In the genomic region with DNA sequence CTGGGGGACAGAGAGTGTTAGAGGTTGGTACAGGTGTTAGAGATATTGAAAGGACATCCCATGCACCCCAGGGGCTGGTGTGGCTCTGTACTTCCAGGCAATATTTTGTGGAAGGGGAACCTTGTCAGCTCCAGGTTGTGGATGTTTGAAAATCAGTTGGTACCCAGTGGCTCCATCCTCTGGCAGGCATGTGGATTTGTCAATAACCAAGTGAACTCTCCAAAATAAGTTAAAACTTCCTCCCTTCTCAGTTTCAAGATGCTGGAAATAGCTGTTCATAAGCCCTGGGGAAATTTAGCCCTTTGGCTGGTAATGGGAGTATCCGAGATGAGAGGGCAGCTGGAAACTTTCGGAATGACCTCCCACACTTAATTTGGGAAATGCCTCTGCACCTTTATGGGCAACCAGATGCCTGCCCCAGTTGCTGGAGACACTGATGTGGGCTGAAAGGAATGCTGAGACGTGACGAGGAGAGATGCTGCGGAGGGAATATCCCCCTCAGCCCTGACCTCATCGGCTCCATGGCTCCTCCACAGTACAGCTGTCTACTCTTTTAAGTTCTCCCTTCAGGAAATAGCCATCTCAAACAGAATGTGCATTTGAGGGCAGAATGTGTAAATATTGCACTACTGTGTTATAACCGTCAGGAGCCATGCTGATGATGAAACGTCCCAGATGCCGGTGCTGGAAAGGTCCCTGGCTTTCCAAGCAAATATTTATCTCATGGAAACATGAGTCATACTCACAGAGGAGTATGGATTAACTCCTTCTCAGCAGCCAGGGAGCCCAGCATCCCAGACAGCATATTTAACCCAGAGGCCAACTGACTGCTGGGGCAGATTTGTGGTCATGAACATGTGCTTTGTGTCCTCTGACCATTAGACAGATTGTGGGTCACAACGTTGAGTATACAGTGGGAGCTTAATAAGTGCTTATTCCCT, we compare ENCODE assay signal across 1 cellular context.
TF ChIP-seq lines count a peak whose summit lies in the region.

No MANE protein-coding gene starts in this region.

TF ChIP-seq in HepG2, 621 proteins besides CTCF, POLR2A, EP300 and RAD21 (continued from another document):
- TF ChIP-seq, protein P1, sequence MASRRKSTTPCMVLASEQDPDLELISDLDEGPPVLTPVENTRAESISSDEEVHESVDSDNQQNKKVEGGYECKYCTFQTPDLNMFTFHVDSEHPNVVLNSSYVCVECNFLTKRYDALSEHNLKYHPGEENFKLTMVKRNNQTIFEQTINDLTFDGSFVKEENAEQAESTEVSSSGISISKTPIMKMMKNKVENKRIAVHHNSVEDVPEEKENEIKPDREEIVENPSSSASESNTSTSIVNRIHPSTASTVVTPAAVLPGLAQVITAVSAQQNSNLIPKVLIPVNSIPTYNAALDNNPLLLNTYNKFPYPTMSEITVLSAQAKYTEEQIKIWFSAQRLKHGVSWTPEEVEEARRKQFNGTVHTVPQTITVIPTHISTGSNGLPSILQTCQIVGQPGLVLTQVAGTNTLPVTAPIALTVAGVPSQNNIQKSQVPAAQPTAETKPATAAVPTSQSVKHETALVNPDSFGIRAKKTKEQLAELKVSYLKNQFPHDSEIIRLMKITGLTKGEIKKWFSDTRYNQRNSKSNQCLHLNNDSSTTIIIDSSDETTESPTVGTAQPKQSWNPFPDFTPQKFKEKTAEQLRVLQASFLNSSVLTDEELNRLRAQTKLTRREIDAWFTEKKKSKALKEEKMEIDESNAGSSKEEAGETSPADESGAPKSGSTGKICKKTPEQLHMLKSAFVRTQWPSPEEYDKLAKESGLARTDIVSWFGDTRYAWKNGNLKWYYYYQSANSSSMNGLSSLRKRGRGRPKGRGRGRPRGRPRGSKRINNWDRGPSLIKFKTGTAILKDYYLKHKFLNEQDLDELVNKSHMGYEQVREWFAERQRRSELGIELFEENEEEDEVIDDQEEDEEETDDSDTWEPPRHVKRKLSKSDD (CRISPR knock-in tag; IDR thresholded peaks at IDR 0.05; ENCODE audit: low read depth) = peak; percentile 79; the same call in 1 of the 2 replicates
- TF ChIP-seq, protein P2, sequence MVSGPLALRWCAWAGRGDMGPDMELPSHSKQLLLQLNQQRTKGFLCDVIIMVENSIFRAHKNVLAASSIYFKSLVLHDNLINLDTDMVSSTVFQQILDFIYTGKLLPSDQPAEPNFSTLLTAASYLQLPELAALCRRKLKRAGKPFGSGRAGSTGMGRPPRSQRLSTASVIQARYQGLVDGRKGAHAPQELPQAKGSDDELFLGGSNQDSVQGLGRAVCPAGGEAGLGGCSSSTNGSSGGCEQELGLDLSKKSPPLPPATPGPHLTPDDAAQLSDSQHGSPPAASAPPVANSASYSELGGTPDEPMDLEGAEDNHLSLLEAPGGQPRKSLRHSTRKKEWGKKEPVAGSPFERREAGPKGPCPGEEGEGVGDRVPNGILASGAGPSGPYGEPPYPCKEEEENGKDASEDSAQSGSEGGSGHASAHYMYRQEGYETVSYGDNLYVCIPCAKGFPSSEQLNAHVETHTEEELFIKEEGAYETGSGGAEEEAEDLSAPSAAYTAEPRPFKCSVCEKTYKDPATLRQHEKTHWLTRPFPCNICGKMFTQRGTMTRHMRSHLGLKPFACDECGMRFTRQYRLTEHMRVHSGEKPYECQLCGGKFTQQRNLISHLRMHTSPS (CRISPR knock-in tag; IDR thresholded peaks at IDR 0.05; ENCODE audit: low read depth) = peak; percentile 56; the same call in 1 of the 2 replicates
- TF ChIP-seq BORCS8-MEF2B (CRISPR knock-in tag; IDR thresholded peaks at IDR 0.05) = no peak
- TF ChIP-seq, protein P3, sequence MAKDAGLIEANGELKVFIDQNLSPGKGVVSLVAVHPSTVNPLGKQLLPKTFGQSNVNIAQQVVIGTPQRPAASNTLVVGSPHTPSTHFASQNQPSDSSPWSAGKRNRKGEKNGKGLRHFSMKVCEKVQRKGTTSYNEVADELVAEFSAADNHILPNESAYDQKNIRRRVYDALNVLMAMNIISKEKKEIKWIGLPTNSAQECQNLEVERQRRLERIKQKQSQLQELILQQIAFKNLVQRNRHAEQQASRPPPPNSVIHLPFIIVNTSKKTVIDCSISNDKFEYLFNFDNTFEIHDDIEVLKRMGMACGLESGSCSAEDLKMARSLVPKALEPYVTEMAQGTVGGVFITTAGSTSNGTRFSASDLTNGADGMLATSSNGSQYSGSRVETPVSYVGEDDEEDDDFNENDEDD (CRISPR knock-in tag; IDR thresholded peaks at IDR 0.05; ENCODE audit: borderline replicate concordance) = peak; percentile 43; the same call in 1 of the 2 replicates
- peak; percentile 94 for TF ChIP-seq NCOA1 (CRISPR knock-in tag; IDR thresholded peaks at IDR 0.05)
- peak; percentile 72; the same call in 1 of the 2 replicates for TF ChIP-seq ZNF441 (CRISPR knock-in tag; IDR thresholded peaks at IDR 0.05; ENCODE audit: borderline replicate concordance)
- TF ChIP-seq SKI (IDR thresholded peaks at IDR 0.05; ENCODE audit: partially characterized antibody) = peak; percentile 97
- TF ChIP-seq, protein P4, sequence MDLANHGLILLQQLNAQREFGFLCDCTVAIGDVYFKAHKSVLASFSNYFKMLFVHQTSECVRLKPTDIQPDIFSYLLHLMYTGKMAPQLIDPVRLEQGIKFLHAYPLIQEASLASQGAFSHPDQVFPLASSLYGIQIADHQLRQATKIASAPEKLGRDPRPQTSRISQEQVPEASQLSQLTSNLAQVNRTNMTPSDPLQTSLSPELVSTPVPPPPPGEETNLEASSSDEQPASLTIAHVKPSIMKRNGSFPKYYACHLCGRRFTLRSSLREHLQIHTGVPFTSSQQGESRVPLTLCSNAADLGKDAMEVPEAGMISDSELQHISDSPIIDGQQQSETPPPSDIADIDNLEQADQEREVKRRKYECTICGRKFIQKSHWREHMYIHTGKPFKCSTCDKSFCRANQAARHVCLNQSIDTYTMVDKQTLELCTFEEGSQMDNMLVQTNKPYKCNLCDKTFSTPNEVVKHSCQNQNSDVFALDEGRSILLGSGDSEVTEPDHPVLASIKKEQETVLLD (CRISPR knock-in tag; IDR thresholded peaks at IDR 0.05; ENCODE audit: low read depth) = peak; percentile 62; the same call in 1 of the 2 replicates
- peak; percentile 55; the same call in 1 of the 2 replicates for TF ChIP-seq ZNF343 (CRISPR knock-in tag; IDR thresholded peaks at IDR 0.05)
- peak; percentile 74; the same call in 1 of the 2 replicates for TF ChIP-seq ZSCAN9 (CRISPR knock-in tag; IDR thresholded peaks at IDR 0.05; ENCODE audit: borderline replicate concordance)
- peak; percentile 98 for TF ChIP-seq ZBTB20 (CRISPR knock-in tag; IDR thresholded peaks at IDR 0.05; ENCODE audit: borderline replicate concordance, low read depth)
- TF ChIP-seq TBX3 (IDR thresholded peaks at IDR 0.05; ENCODE audit: borderline replicate concordance) = peak; percentile 76; the same call in 1 of the 2 replicates
- TF ChIP-seq TBL1XR1 (IDR thresholded peaks at IDR 0.05; ENCODE audit: borderline replicate concordance, low read length, partially characterized antibody) = peak; percentile 94
- TF ChIP-seq, protein P5, sequence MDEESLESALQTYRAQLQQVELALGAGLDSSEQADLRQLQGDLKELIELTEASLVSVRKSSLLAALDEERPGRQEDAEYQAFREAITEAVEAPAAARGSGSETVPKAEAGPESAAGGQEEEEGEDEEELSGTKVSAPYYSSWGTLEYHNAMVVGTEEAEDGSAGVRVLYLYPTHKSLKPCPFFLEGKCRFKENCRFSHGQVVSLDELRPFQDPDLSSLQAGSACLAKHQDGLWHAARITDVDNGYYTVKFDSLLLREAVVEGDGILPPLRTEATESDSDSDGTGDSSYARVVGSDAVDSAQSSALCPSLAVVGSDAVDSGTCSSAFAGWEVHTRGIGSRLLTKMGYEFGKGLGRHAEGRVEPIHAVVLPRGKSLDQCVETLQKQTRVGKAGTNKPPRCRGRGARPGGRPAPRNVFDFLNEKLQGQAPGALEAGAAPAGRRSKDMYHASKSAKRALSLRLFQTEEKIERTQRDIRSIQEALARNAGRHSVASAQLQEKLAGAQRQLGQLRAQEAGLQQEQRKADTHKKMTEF (CRISPR knock-in tag; IDR thresholded peaks at IDR 0.05) = peak; percentile 98
- no peak for TF ChIP-seq HNRNPH1 (optimal IDR thresholded peaks at IDR 0.05; ENCODE audit: low read depth, low read length)
- TF ChIP-seq SALL1 (CRISPR knock-in tag; IDR thresholded peaks at IDR 0.05) = peak; percentile 98
- peak; percentile 99 for TF ChIP-seq ELF3 (CRISPR knock-in tag; IDR thresholded peaks at IDR 0.05)
- 0 out of 2 replicates have a peak, but pooled peaks have one; percentile 51 for TF ChIP-seq SP140L (CRISPR knock-in tag; IDR thresholded peaks at IDR 0.05; ENCODE audit: borderline replicate concordance)
- no peak for TF ChIP-seq RFXANK (CRISPR knock-in tag; IDR thresholded peaks at IDR 0.05)
- TF ChIP-seq PCBP1 (IDR thresholded peaks at IDR 0.05; ENCODE audit: borderline replicate concordance, low read depth, low read length) = no peak
- TF ChIP-seq MIXL1 (CRISPR knock-in tag; IDR thresholded peaks at IDR 0.05) = peak; percentile 88; the same call in 1 of the 2 replicates
- 0 out of 2 replicates have a peak, but pooled peaks have one; percentile 40 for TF ChIP-seq TOPORS (CRISPR knock-in tag; IDR thresholded peaks at IDR 0.05)
- no peak for TF ChIP-seq CAMTA2 (CRISPR knock-in tag; IDR thresholded peaks at IDR 0.05; ENCODE audit: borderline replicate concordance)
- peak; percentile 17; the same call in 1 of the 2 replicates for TF ChIP-seq LCORL (IDR thresholded peaks at IDR 0.05)
- TF ChIP-seq LCORL (CRISPR knock-in tag; IDR thresholded peaks at IDR 0.05) = peak; percentile 97
- TF ChIP-seq ZNF24 (IDR thresholded peaks at IDR 0.05) = peak; percentile 68
- no peak for TF ChIP-seq ZNF432 (CRISPR knock-in tag; IDR thresholded peaks at IDR 0.05; ENCODE audit: borderline replicate concordance)
- TF ChIP-seq KDM5A (IDR thresholded peaks at IDR 0.05; ENCODE audit: borderline replicate concordance, low read length) = no peak; the same call in 1 of the 2 replicates
- TF ChIP-seq, protein P6, sequence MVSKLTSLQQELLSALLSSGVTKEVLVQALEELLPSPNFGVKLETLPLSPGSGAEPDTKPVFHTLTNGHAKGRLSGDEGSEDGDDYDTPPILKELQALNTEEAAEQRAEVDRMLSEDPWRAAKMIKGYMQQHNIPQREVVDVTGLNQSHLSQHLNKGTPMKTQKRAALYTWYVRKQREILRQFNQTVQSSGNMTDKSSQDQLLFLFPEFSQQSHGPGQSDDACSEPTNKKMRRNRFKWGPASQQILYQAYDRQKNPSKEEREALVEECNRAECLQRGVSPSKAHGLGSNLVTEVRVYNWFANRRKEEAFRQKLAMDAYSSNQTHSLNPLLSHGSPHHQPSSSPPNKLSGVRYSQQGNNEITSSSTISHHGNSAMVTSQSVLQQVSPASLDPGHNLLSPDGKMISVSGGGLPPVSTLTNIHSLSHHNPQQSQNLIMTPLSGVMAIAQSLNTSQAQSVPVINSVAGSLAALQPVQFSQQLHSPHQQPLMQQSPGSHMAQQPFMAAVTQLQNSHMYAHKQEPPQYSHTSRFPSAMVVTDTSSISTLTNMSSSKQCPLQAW (CRISPR knock-in tag; IDR thresholded peaks at IDR 0.05) = peak; percentile 91
- TF ChIP-seq HOXA9 (CRISPR knock-in tag; IDR thresholded peaks at IDR 0.05; ENCODE audit: borderline replicate concordance) = no peak
- peak; percentile 99 for TF ChIP-seq PHF21A (CRISPR knock-in tag; IDR thresholded peaks at IDR 0.05)
- TF ChIP-seq ZNF589 (CRISPR knock-in tag; conservative IDR thresholded peaks at IDR 0.05) = 0 out of 2 replicates have a peak, but pooled peaks have one; percentile 67
- TF ChIP-seq, protein P7, sequence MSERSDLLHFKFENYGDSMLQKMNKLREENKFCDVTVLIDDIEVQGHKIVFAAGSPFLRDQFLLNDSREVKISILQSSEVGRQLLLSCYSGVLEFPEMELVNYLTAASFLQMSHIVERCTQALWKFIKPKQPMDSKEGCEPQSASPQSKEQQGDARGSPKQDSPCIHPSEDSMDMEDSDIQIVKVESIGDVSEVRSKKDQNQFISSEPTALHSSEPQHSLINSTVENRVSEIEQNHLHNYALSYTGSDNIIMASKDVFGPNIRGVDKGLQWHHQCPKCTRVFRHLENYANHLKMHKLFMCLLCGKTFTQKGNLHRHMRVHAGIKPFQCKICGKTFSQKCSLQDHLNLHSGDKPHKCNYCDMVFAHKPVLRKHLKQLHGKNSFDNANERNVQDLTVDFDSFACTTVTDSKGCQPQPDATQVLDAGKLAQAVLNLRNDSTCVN (CRISPR knock-in tag; IDR thresholded peaks at IDR 0.05; ENCODE audit: borderline replicate concordance) = peak; percentile 60; the same call in 1 of the 2 replicates
- TF ChIP-seq ZNF816 (CRISPR knock-in tag; IDR thresholded peaks at IDR 0.05; ENCODE audit: borderline replicate concordance) = peak; percentile 75; the same call in 1 of the 2 replicates
- TF ChIP-seq REPIN1 (CRISPR knock-in tag; IDR thresholded peaks at IDR 0.05; ENCODE audit: borderline replicate concordance, low read depth) = peak; percentile 87; the same call in 1 of the 2 replicates
- peak; percentile 79 for TF ChIP-seq FOXA1 (IDR thresholded peaks at IDR 0.05)
- TF ChIP-seq FOXA1 (CRISPR knock-in tag; IDR thresholded peaks at IDR 0.05) = peak; percentile 97
